In the genomic region with DNA sequence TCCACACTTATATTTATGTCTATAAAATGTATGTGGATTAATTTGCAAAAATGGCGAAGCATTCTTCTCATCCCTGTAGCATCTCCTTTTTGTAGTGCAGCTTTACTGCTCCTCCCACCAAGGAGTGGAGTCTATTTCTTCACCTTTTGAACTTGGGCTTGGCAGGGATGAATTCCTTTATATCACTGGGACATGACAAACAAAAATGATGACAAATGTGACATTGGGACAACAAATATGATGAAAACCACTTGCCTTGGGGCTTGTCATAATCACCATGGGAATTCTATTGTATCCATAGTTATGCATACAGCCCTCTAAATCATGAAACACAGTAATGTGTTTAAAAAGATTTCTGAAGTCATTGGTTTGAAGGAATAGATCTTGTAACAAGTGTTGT, we compare ENCODE assay signal across 19 cellular contexts.
A peak's percentile ranks its signal among the peaks of the same experiment; 100 is the strongest.
DNase-seq lines count a peak whose midpoint lies in the region; ATAC-seq and TF ChIP-seq lines count a peak whose summit lies in the region.
"Had no signal": no experiment of that assay in that cellular context is flagged by ENCODE, and none has a peak within 500 bp of the region (broad histone marks: within the 10 kb centered on the region; RNA-seq: fewer than 3 reads in every experiment).

No MANE protein-coding gene starts in this region.

- H3K9me3 ChIP-seq in CD4-positive, alpha-beta memory T cell (ENCODE audit: control insufficient read depth in 1 of 2, low read length in 2 of 2): no peaks in the 10 kb centered on the region
- H3K9me3 ChIP-seq: esophagus squamous epithelium, left lung, neutrophil, SJCRH30 had no signal

- POLR2A ChIA-PET in CD4-positive, alpha-beta memory T cell (lab: Charles Lee; ENCODE audit: partially characterized antibody): interaction anchor here (1.0 to 4.2 kb wide), 11 partner anchors 11 to 309 kb away, joined by 3 to 43 read pairs (median 5); no protein-coding TSS in a partner anchor

- peak overlapping the region in 6 of 8 donors; percentile 26 to 88 (median 77) for H3K4me3 Mint-ChIP-seq in CD4-positive, alpha-beta memory T cell
- no peak overlapping the region for H3K4me3 Mint-ChIP-seq in activated naive CD8-positive, alpha-beta T cell treated with anti-CD3 and anti-CD28 coated beads for 36 hours
- peak overlapping the region; percentile 41 for H3K4me3 Mint-ChIP-seq in natural killer cell

- H2AFZ ChIP-seq in KMS-11 (ENCODE audit: low read depth): no peak overlapping the region

- H3K27me3 Mint-ChIP-seq in CD4-positive, alpha-beta memory T cell: no peaks in the 10 kb centered on the region
- H3K27me3 Mint-ChIP-seq in activated naive CD8-positive, alpha-beta T cell treated with anti-CD3 and anti-CD28 coated beads for 36 hours: no peaks in the 10 kb centered on the region
- H3K27me3 Mint-ChIP-seq in natural killer cell (ENCODE audit: low read depth in 2 of 2): peaks cover 0 to 3% of the 10 kb centered on the region in 2 donors

- H3K27ac ChIP-seq in CD4-positive, alpha-beta memory T cell (ENCODE audit: low read depth, low read length): no peak overlapping the region
- no peak overlapping the region for H3K27ac ChIP-seq in KMS-11
- H3K27ac ChIP-seq: left lung, neutrophil, SJCRH30 had no signal

- H3K4me3 ChIP-seq in CD4-positive, alpha-beta memory T cell (ENCODE audit: low read length in 2 of 2): no peak overlapping the region
- H3K4me3 ChIP-seq in KMS-11 (IDR thresholded peaks at IDR 0.05; ENCODE audit: insufficient read depth, low read depth, low read length): no peak overlapping the region
- H3K4me3 ChIP-seq: left lung, SJCRH30 had no signal

- H3K9ac ChIP-seq in KMS-11: no peak overlapping the region

- CTCF ChIA-PET in CD4-positive, alpha-beta memory T cell (lab: Charles Lee; ENCODE audit: partially characterized antibody): interaction anchor here (1.0 to 2.3 kb wide), 8 partner anchors 10 to 310 kb away, joined by 3 to 18 read pairs (median 4); no protein-coding TSS in a partner anchor

- no peaks in the 10 kb centered on the region for H4K20me1 ChIP-seq in KMS-11 (ENCODE audit: insufficient read depth)

- peaks cover 32 to 36% (median 35%) of the 10 kb centered on the region in 4 donors for H3K4me1 Mint-ChIP-seq in CD4-positive, alpha-beta memory T cell
- peaks cover 64% of the 10 kb centered on the region for H3K4me1 Mint-ChIP-seq in activated naive CD8-positive, alpha-beta T cell treated with anti-CD3 and anti-CD28 coated beads for 36 hours
- H3K4me1 Mint-ChIP-seq in natural killer cell: peaks cover 22 to 24% of the 10 kb centered on the region in 2 donors

- H3K4me1 ChIP-seq in CD4-positive, alpha-beta memory T cell (ENCODE audit: insufficient read depth, low read length): peaks cover 34% of the 10 kb centered on the region
- H3K4me1 ChIP-seq in KMS-11 (ENCODE audit: low read depth, poor library complexity, severe bottlenecking): peaks cover 30% of the 10 kb centered on the region

- H3K36me3 Mint-ChIP-seq in CD4-positive, alpha-beta memory T cell: no peaks in the 10 kb centered on the region
- no peaks in the 10 kb centered on the region for H3K36me3 Mint-ChIP-seq in activated naive CD8-positive, alpha-beta T cell treated with anti-CD3 and anti-CD28 coated beads for 36 hours
- H3K36me3 Mint-ChIP-seq in natural killer cell: no peaks in the 10 kb centered on the region

- intact Hi-C loops in CD4-positive, alpha-beta memory T cell (cut with micrococcal nuclease): loop anchor here (5.0 kb wide), 1 partner anchor 58 kb away; no protein-coding TSS in a partner anchor
- intact Hi-C loops in natural killer cell (cut with micrococcal nuclease): loop anchor here (5.0 kb wide), 1 partner anchor 78 kb away; no protein-coding TSS in a partner anchor

- H3K36me3 ChIP-seq in CD4-positive, alpha-beta memory T cell (ENCODE audit: insufficient read depth, low read length): no peaks in the 10 kb centered on the region
- no peaks in the 10 kb centered on the region for H3K36me3 ChIP-seq in KMS-11 (ENCODE audit: insufficient read depth)
- H3K36me3 ChIP-seq: esophagus squamous epithelium, left lung, neutrophil, SJCRH30 had no signal

- no peak for ATAC-seq in natural killer cell
- ATAC-seq in left lobe of liver: no peak
- ATAC-seq: left lung had no signal

- no peak for DNase-seq in CD4-positive, alpha-beta memory T cell
- no peak for DNase-seq in activated naive CD8-positive, alpha-beta T cell treated with anti-CD3 and anti-CD28 coated beads for 36 hours
- DNase-seq in natural killer cell (no peak), left lobe of liver (ENCODE audit: low spot score) (no peak)
- DNase-seq in activated effector memory CD4-positive, alpha-beta T cell treated with anti-CD3 and anti-CD28 coated beads, Interleukin-2, amount 50 U/mL, for 16 hours: no peak
- DNase-seq in activated CD4-positive, CD25-positive, alpha-beta regulatory T cell (lab: John Stamatoyannopoulos, UW): no peak
- DNase-seq: caudate nucleus, esophagus squamous epithelium, GOT3, left lung, NCI-H187 treated with DMSO at 0.1 percent for 48 hours, NCI-H2227 treated with DMSO at 0.1 percent for 48 hours, NCI-H82, retina, SJCRH30, T1000 had no signal

- no peaks in the 10 kb centered on the region for H3K9me3 Mint-ChIP-seq in CD4-positive, alpha-beta memory T cell
- H3K9me3 Mint-ChIP-seq in activated naive CD8-positive, alpha-beta T cell treated with anti-CD3 and anti-CD28 coated beads for 36 hours: peaks cover 7% of the 10 kb centered on the region
- H3K9me3 Mint-ChIP-seq in natural killer cell: no peaks in the 10 kb centered on the region
- H3K9me3 Mint-ChIP-seq: activated T-helper 2 cell treated with anti-CD3 and anti-CD28 coated beads, Interferon-gamma antibody, Interleukin-2, Interleukin-4, amounts not matched to agents 10 μg/mL and 5 μg/mL and 100 μg/mL, durations not matched to agents 14 hours and 24 hours and 36 hours had no signal

- peak overlapping the region; percentile 24 to 84 (median 76) for H3K27ac Mint-ChIP-seq in CD4-positive, alpha-beta memory T cell
- H3K27ac Mint-ChIP-seq in activated naive CD8-positive, alpha-beta T cell treated with anti-CD3 and anti-CD28 coated beads for 36 hours: peak overlapping the region; percentile 35
- peak overlapping the region; percentile 56 to 80 for H3K27ac Mint-ChIP-seq in natural killer cell

- H3K79me2 ChIP-seq in KMS-11 (ENCODE audit: insufficient read depth, low read depth): no peaks in the 10 kb centered on the region

- H3K4me2 ChIP-seq in KMS-11: peak overlapping the region; percentile 51

- TF ChIP-seq CTCF in KMS-11 (conservative IDR thresholded peaks at IDR 0.05; ENCODE audit: low read depth, low read length): no peak
- TF ChIP-seq CTCF in natural killer cell (IDR thresholded peaks at IDR 0.05): no peak

- no peaks in the 10 kb centered on the region for H3K27me3 ChIP-seq in CD4-positive, alpha-beta memory T cell (ENCODE audit: insufficient read depth, low read length)
- H3K27me3 ChIP-seq in KMS-11 (ENCODE audit: insufficient read depth, low read depth): no peaks in the 10 kb centered on the region
- H3K27me3 ChIP-seq: esophagus squamous epithelium, left lung, neutrophil, SJCRH30 had no signal
